ENCODE assay signal across 8 cellular contexts in the genomic region with DNA sequence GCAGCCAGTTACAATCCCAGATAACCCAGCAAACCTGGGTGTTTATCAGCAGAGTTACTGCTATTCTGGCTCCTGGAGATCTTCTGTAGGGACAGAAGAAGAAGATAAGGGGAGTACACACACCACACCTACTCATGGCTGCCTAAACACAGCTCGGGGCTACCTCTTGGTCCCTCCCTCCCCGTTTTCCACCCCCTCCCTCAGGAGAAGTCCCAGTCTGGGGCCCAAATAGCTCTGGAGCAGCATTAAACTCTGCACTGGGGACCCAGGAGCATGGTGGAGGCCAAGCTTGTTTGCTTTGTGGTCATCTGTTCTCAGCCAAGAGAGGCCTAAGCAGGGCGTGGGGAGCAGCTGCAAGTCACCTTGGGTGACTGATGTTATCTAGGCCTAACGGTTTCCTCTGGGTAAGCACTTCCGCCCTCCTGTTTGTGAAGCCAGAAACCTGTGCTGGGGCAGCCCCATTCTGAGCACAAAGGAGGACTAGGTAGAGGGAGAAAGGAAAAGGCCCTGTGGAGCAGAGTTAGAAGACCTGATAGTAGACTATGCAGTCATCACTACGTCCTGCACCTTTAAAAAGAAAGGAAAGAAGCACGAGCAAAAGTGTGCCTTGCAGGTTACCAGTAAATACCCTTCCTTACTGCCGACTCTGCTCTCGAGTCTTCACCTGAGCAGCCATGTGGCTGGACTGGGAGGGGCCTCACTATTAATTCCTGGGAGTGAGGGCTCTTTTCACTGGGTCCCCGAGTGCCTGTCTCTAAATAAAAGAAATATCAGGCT. TPM values are rescaled to one million over a fixed set of nuclear protein-coding genes. Genes with fewer than 3 reads are reported as not detected.
A peak's percentile ranks its signal among the peaks of the same experiment; 100 is the strongest.
DNase-seq lines count a peak whose midpoint lies in the region; ATAC-seq and TF ChIP-seq lines count a peak whose summit lies in the region.

No MANE protein-coding gene starts in this region.

- DNase-seq in Karpas-422 (peak; percentile 85), cardiac muscle cell (ENCODE audit: low read depth in 1 of 2, low spot score in 1 of 2) (no peak), H7 (no peak), posterior cingulate gyrus (no peak)
- DNase-seq in activated CD4-positive, alpha-beta T cell treated with anti-CD3 and anti-CD28 coated beads, Interleukin-2, amount 10 ng/mL, durations not matched to agents 24 days and 14 days: peak; percentile 95
- DNase-seq in stimulated activated CD8-positive, alpha-beta memory T cell treated with anti-CD3 and anti-CD28 coated beads, Interleukin-4, amount 100 ng/mL, for 24 hours (ENCODE audit: low read depth): peak; percentile 55

- H3K4me2 ChIP-seq in Karpas-422 (ENCODE audit: low read depth, low read length, poor library complexity, severe bottlenecking): peak overlapping the region; percentile 62

- peaks cover 27% of the 10 kb centered on the region for H3K79me2 ChIP-seq in Karpas-422 (ENCODE audit: low read length)

- peak overlapping the region; percentile 88 for H3K4me3 ChIP-seq in GM12875 (ENCODE audit: low read depth, low read length)
- H3K4me3 ChIP-seq in Karpas-422 (ENCODE audit: low read length): peak overlapping the region; percentile 24; the same call in 1 of the 2 replicates
- no peak overlapping the region for H3K4me3 ChIP-seq in cardiac muscle cell
- no peak overlapping the region for H3K4me3 ChIP-seq in H7 (ENCODE audit: insufficient read depth, low read depth, low read length)

- H3K27me3 ChIP-seq in Karpas-422 (ENCODE audit: low read length): no peaks in the 10 kb centered on the region
- H3K27me3 ChIP-seq in cardiac muscle cell: no peaks in the 10 kb centered on the region
- peaks cover 43% of the 10 kb centered on the region for H3K27me3 ChIP-seq in H7 (ENCODE audit: control insufficient read depth, insufficient read depth, low read length)

- ATAC-seq in GM21717 (IDR thresholded peaks at IDR 0.05; ENCODE audit: unreplicated experiment): peak; percentile 67

- intact Hi-C loops in activated CD4-positive, alpha-beta T cell treated with anti-CD3 and anti-CD28 coated beads, Interleukin-2, amount 10 ng/mL, durations not matched to agents 24 days and 14 days (cut with micrococcal nuclease): loop anchor here (1.0 to 10.0 kb wide), 10 partner anchors 9 to 609 kb away; a partner anchor contains a TSS
- intact Hi-C loops in posterior cingulate gyrus (cut with DNase I): no loop called here

- no peaks in the 10 kb centered on the region for H3K9me3 ChIP-seq in Karpas-422 (ENCODE audit: low read length)
- no peaks in the 10 kb centered on the region for H3K9me3 ChIP-seq in cardiac muscle cell (ENCODE audit: low read depth)

- no peaks in the 10 kb centered on the region for H3K9me2 ChIP-seq in Karpas-422 (replicated peaks; ENCODE audit: insufficient read depth, low read length)

- no peaks in the 10 kb centered on the region for H4K20me1 ChIP-seq in Karpas-422 (ENCODE audit: insufficient read depth, low read depth, low read length)

- peak overlapping the region; percentile 65; the same call in 1 of the 2 replicates for H2AFZ ChIP-seq in Karpas-422 (ENCODE audit: low read length)

- H3K27me3 Mint-ChIP-seq in activated CD4-positive, alpha-beta T cell treated with anti-CD3 and anti-CD28 coated beads, Interleukin-2, amount 10 ng/mL, durations not matched to agents 24 days and 14 days: no peaks in the 10 kb centered on the region

- H3K27ac ChIP-seq in Karpas-422 (ENCODE audit: low read length) (peak overlapping the region; percentile 93), cardiac muscle cell (peak overlapping the region; percentile 99)

- H3K4me1 Mint-ChIP-seq in activated CD4-positive, alpha-beta T cell treated with anti-CD3 and anti-CD28 coated beads, Interleukin-2, amount 10 ng/mL, durations not matched to agents 24 days and 14 days: peaks cover 57% of the 10 kb centered on the region

- peaks cover 19% of the 10 kb centered on the region for H3K36me3 Mint-ChIP-seq in activated CD4-positive, alpha-beta T cell treated with anti-CD3 and anti-CD28 coated beads, Interleukin-2, amount 10 ng/mL, durations not matched to agents 24 days and 14 days (ENCODE audit: low read depth)

- H3K4me3 Mint-ChIP-seq in activated CD4-positive, alpha-beta T cell treated with anti-CD3 and anti-CD28 coated beads, Interleukin-2, amount 10 ng/mL, durations not matched to agents 24 days and 14 days: peak overlapping the region; percentile 94

- H3K4me1 ChIP-seq in Karpas-422 (ENCODE audit: low read length) (peaks cover 66% of the 10 kb centered on the region), cardiac muscle cell (ENCODE audit: low read depth) (peaks cover 37% of the 10 kb centered on the region)

- H3K9me3 Mint-ChIP-seq in activated CD4-positive, alpha-beta T cell treated with anti-CD3 and anti-CD28 coated beads, Interleukin-2, amount 10 ng/mL, durations not matched to agents 24 days and 14 days: peaks cover 7% of the 10 kb centered on the region

- H3K27ac Mint-ChIP-seq in activated CD4-positive, alpha-beta T cell treated with anti-CD3 and anti-CD28 coated beads, Interleukin-2, amount 10 ng/mL, durations not matched to agents 24 days and 14 days: peak overlapping the region; percentile 92

- H3K9ac ChIP-seq in Karpas-422 (ENCODE audit: low read length): peak overlapping the region; percentile 94

- no peaks in the 10 kb centered on the region; the same call in 1 of the 2 replicates for H3K36me3 ChIP-seq in Karpas-422 (ENCODE audit: insufficient read depth, low read length)
- H3K36me3 ChIP-seq in cardiac muscle cell: no peaks in the 10 kb centered on the region
- H3K36me3 ChIP-seq in H7 (replicated peaks; ENCODE audit: control insufficient read depth, insufficient read depth, low read length): no peaks in the 10 kb centered on the region

- TF ChIP-seq CTCF in GM12875 (IDR thresholded peaks at IDR 0.05; ENCODE audit: borderline replicate concordance, insufficient read depth, low read depth, low read length) (no peak), cardiac muscle cell (IDR thresholded peaks at IDR 0.05; ENCODE audit: low read depth, low read length) (no peak)

RNA-seq across cellular contexts. Expression of a gene that starts 2.0 kb away (rescaled TPM):
- total RNA-seq in Karpas-422 (2014; rRNA removed; shearing (Covaris generic); ENCODE audit: low replicate concordance): 85.4 and 116 TPM in 2 replicates
- total RNA-seq in activated CD4-positive, alpha-beta T cell treated with anti-CD3 and anti-CD28 coated beads, Interleukin-2, amount 10 ng/mL, durations not matched to agents 24 days and 14 days: 74.7 and 81.0 TPM in 2 replicates
- total RNA-seq in cardiac muscle cell: 317 and 386 TPM in 2 replicates
- 77.3 and 100 TPM in 2 replicates for polyA plus RNA-seq in cardiac muscle cell
- 0.31 and 0.37 TPM in 2 replicates for total RNA-seq in H7 (2014; rRNA removed; shearing (Covaris generic))

Comparison
In these comparisons a context has a peak if more than half of its experiments do, and no peak if none do; other contexts are left out.
1. H3K4me3 ChIP-seq: peak in GM12875 (single experiment) and Karpas-422 (single experiment); none in cardiac muscle cell (single experiment) and H7 (single experiment).
2. DNase-seq: peak in Karpas-422 (single experiment), activated CD4-positive, alpha-beta T cell treated with anti-CD3 and anti-CD28 coated beads, Interleukin-2, amount 10 ng/mL, durations not matched to agents 24 days and 14 days (single experiment) and stimulated activated CD8-positive, alpha-beta memory T cell treated with anti-CD3 and anti-CD28 coated beads, Interleukin-4, amount 100 ng/mL, for 24 hours (single experiment); none in cardiac muscle cell (0 of 2), H7 (single experiment) and posterior cingulate gyrus (0 of 10).
3. RNA of a gene that starts 2.0 kb away (total RNA-seq): 317 to 386 TPM in cardiac muscle cell, 85.4 to 116 TPM in Karpas-422 and 74.7 to 81.0 TPM in activated CD4-positive, alpha-beta T cell treated with anti-CD3 and anti-CD28 coated beads, Interleukin-2, amount 10 ng/mL, durations not matched to agents 24 days and 14 days; 0.31 to 0.37 TPM in H7; every median in the first group is over 10 times any median in the second.